1 cellular context compared by ENCODE assay signal in genomic region chr22:32897400-32897799, GRCh38.
A peak's percentile ranks its signal among the peaks of the same experiment; 100 is the strongest.
TF ChIP-seq lines count a peak whose summit lies in the region.

No MANE protein-coding gene starts in this region.

TF ChIP-seq in K562, 482 proteins besides CTCF, POLR2A, EP300 and RAD21 (continued from another document):
- TF ChIP-seq DPF2 (IDR thresholded peaks at IDR 0.05) (0 out of 2 replicates have a peak, but pooled peaks have one; percentile 13), TCF3 (CRISPR knock-in tag; IDR thresholded peaks at IDR 0.05) (peak; percentile 17; the same call in 1 of the 2 replicates)
TF ChIP-seq in K562: peak in this region for 13.
